In genomic region chr22:17303840-17304779, GRCh38 we compare ENCODE assay signal across 8 cellular contexts.
A peak's percentile ranks its signal among the peaks of the same experiment; 100 is the strongest.
DNase-seq lines count a peak whose midpoint lies in the region; ATAC-seq and TF ChIP-seq lines count a peak whose summit lies in the region.

No MANE protein-coding gene starts in this region.

- H3K9ac ChIP-seq in Karpas-422 (ENCODE audit: low read length) = no peak overlapping the region

- H3K9me3 Mint-ChIP-seq in activated T-cell treated with anti-CD3 and anti-CD28 coated beads, Interleukin-2, amount 50 U/mL, for 24 hours = no peaks in the 10 kb centered on the region

- no peak overlapping the region for H3K27ac ChIP-seq in substantia nigra (ENCODE audit: low read depth, low read length, poor library complexity, severe bottlenecking)
- H3K27ac ChIP-seq in Karpas-422 (ENCODE audit: low read length) = no peak overlapping the region

- no peak overlapping the region for H3K4me2 ChIP-seq in Karpas-422 (ENCODE audit: low read depth, low read length, poor library complexity, severe bottlenecking)

- TF ChIP-seq POLR2A in GM18505 (IDR thresholded peaks at IDR 0.05; ENCODE audit: borderline replicate concordance, extremely low read depth, insufficient read depth, insufficient read length) = no peak

- DNase-seq in activated T-cell treated with anti-CD3 and anti-CD28 coated beads, Interleukin-2, amount 50 U/mL, for 24 hours = peak; percentile 53
- DNase-seq in stimulated activated CD4-positive, alpha-beta T cell treated with anti-CD3 and anti-CD28 coated beads, Interleukin-1b, Interleukin-23, amount 100 ng/mL, for 4 hours (ENCODE audit: low read depth in 2 of 2) = peak; percentile 11 to 18
- no peak for DNase-seq in HuH-7.5 (ENCODE audit: low spot score)
- DNase-seq in substantia nigra (lab: John Stamatoyannopoulos, UW) = no peak
- DNase-seq in Karpas-422 = no peak
- no peak for DNase-seq in SKM-1 treated with dmso at 0.1 percent for 144 hours (lab: John Stamatoyannopoulos, UW; ENCODE audit: unreplicated experiment)

- no peaks in the 10 kb centered on the region for H3K9me3 ChIP-seq in Karpas-422 (ENCODE audit: low read length)

- no peaks in the 10 kb centered on the region for H3K27me3 Mint-ChIP-seq in activated T-cell treated with anti-CD3 and anti-CD28 coated beads, Interleukin-2, amount 50 U/mL, for 24 hours

- H2AFZ ChIP-seq in Karpas-422 (ENCODE audit: low read length) = no peak overlapping the region

- no peak overlapping the region for H3K4me3 ChIP-seq in Karpas-422 (ENCODE audit: low read length)

- H3K27ac Mint-ChIP-seq in activated T-cell treated with anti-CD3 and anti-CD28 coated beads, Interleukin-2, amount 50 U/mL, for 24 hours = peak overlapping the region; percentile 86

- ATAC-seq in GM18505 (IDR thresholded peaks at IDR 0.05; ENCODE audit: unreplicated experiment) (peak; percentile 61), HG03439 (IDR thresholded peaks at IDR 0.05; ENCODE audit: unreplicated experiment) (peak; percentile 73)

- peaks cover 18% of the 10 kb centered on the region for H3K4me1 Mint-ChIP-seq in activated T-cell treated with anti-CD3 and anti-CD28 coated beads, Interleukin-2, amount 50 U/mL, for 24 hours (ENCODE audit: low read depth)

- H3K36me3 Mint-ChIP-seq in activated T-cell treated with anti-CD3 and anti-CD28 coated beads, Interleukin-2, amount 50 U/mL, for 24 hours (ENCODE audit: low read depth) = no peaks in the 10 kb centered on the region

- no peaks in the 10 kb centered on the region for H3K36me3 ChIP-seq in Karpas-422 (ENCODE audit: insufficient read depth, low read length)

- H3K9me2 ChIP-seq in Karpas-422 (replicated peaks; ENCODE audit: insufficient read depth, low read length) = no peaks in the 10 kb centered on the region

- no peaks in the 10 kb centered on the region for H3K79me2 ChIP-seq in Karpas-422 (ENCODE audit: low read length)

- H3K27me3 ChIP-seq in Karpas-422 (ENCODE audit: low read length) = no peaks in the 10 kb centered on the region

- H3K4me1 ChIP-seq in Karpas-422 (ENCODE audit: low read length) = no peaks in the 10 kb centered on the region

- H3K4me3 Mint-ChIP-seq in activated T-cell treated with anti-CD3 and anti-CD28 coated beads, Interleukin-2, amount 50 U/mL, for 24 hours = peak overlapping the region; percentile 36

- no peaks in the 10 kb centered on the region for H4K20me1 ChIP-seq in Karpas-422 (ENCODE audit: insufficient read depth, low read depth, low read length)

Comparison
In these comparisons a context has a peak if more than half of its experiments do, and no peak if none do; other contexts are left out.
1. DNase-seq: peak in activated T-cell treated with anti-CD3 and anti-CD28 coated beads, Interleukin-2, amount 50 U/mL, for 24 hours (single experiment) and stimulated activated CD4-positive, alpha-beta T cell treated with anti-CD3 and anti-CD28 coated beads, Interleukin-1b, Interleukin-23, amount 100 ng/mL, for 4 hours (2 of 2); none in HuH-7.5 (single experiment), substantia nigra (0 of 49), Karpas-422 (single experiment) and SKM-1 treated with dmso at 0.1 percent for 144 hours (single experiment).